ENCODE assay signal across 8 cellular contexts in the genomic region with DNA sequence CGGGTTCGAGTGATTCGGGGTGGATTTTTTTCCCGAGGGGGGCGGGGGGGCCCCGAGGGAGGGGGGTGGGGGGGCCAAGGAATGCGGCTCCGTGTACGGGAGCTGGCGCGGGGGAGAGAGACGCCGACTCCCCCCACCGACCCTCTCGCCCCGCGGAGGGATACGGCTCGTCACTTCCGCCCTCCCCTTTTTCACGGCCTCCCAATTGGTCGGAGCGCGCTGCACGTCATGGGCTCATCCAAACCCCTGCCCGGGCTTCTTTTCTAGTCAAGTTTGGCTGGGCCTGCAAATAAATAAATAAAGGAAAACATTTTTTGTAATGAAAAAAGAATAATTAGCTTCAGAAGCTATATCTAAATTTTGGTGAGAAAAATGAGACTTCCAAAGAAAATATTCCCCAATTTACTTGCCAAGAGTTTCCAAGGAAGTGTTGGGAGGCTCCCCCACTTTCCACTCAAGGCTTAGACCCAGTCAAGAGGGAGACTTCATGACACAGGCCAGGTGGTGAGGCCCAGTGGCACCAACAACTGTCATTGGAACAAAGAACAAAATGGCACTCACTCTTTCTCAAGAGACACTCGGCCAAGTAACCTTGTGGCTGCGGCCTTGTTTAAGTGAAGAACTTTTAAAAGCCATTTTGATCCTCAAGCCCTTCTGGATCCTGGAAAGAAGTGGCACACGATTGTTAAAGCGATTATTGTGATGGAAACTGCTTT. TPM values are rescaled to one million over a fixed set of nuclear protein-coding genes. Genes with fewer than 3 reads are reported as not detected.
DNase-seq lines count a peak whose midpoint lies in the region; ATAC-seq and TF ChIP-seq lines count a peak whose summit lies in the region.

A gene with protein sequence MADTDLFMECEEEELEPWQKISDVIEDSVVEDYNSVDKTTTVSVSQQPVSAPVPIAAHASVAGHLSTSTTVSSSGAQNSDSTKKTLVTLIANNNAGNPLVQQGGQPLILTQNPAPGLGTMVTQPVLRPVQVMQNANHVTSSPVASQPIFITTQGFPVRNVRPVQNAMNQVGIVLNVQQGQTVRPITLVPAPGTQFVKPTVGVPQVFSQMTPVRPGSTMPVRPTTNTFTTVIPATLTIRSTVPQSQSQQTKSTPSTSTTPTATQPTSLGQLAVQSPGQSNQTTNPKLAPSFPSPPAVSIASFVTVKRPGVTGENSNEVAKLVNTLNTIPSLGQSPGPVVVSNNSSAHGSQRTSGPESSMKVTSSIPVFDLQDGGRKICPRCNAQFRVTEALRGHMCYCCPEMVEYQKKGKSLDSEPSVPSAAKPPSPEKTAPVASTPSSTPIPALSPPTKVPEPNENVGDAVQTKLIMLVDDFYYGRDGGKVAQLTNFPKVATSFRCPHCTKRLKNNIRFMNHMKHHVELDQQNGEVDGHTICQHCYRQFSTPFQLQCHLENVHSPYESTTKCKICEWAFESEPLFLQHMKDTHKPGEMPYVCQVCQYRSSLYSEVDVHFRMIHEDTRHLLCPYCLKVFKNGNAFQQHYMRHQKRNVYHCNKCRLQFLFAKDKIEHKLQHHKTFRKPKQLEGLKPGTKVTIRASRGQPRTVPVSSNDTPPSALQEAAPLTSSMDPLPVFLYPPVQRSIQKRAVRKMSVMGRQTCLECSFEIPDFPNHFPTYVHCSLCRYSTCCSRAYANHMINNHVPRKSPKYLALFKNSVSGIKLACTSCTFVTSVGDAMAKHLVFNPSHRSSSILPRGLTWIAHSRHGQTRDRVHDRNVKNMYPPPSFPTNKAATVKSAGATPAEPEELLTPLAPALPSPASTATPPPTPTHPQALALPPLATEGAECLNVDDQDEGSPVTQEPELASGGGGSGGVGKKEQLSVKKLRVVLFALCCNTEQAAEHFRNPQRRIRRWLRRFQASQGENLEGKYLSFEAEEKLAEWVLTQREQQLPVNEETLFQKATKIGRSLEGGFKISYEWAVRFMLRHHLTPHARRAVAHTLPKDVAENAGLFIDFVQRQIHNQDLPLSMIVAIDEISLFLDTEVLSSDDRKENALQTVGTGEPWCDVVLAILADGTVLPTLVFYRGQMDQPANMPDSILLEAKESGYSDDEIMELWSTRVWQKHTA (N-terminal part only) (minus strand): TSS at position 164 of the 716 bp plus-strand sequence. CDS start 17,290 bp downstream, outside the sequence.

- peaks cover 24% of the 10 kb centered on the region for H3K4me1 Mint-ChIP-seq in activated CD4-positive, alpha-beta T cell treated with anti-CD3 and anti-CD28 coated beads for 36 hours
- peaks cover 34% of the 10 kb centered on the region for H3K4me1 Mint-ChIP-seq in chondrocyte (ENCODE audit: low read depth)

- H3K36me3 Mint-ChIP-seq in activated CD4-positive, alpha-beta T cell treated with anti-CD3 and anti-CD28 coated beads for 36 hours (ENCODE audit: low read depth), result peaks cover 9% of the 10 kb centered on the region
- peaks cover 1% of the 10 kb centered on the region for H3K36me3 Mint-ChIP-seq in chondrocyte (ENCODE audit: low read depth)

- H3K4me3 Mint-ChIP-seq in activated CD4-positive, alpha-beta T cell treated with anti-CD3 and anti-CD28 coated beads for 36 hours, result peak within 1 kb of the TSS; percentile 83
- H3K4me3 Mint-ChIP-seq in chondrocyte (ENCODE audit: unreplicated experiment), result peak within 1 kb of the TSS; percentile 84

- H3K27me3 ChIP-seq in kidney epithelial cell (ENCODE audit: control insufficient read depth, insufficient read depth, low read length), result no peaks in the 10 kb centered on the region

- DNase-seq in AG04449 (ENCODE audit: low read depth, low spot score) (peak; percentile 91), NCI-H524 treated with DMSO at 0.1 percent for 48 hours (lab: John Stamatoyannopoulos, UW) (peak; percentile 65), chondrocyte (ENCODE audit: low spot score) (peak; percentile 98), kidney epithelial cell (ENCODE audit: low read depth) (peak; percentile 45)
- DNase-seq in activated CD4-positive, alpha-beta T cell treated with anti-CD3 and anti-CD28 coated beads for 36 hours, result peak; percentile 97
- peak; percentile 96 for DNase-seq in stimulated activated CD4-positive, alpha-beta T cell treated with anti-CD3 and anti-CD28 coated beads, Interleukin-15, amount 100 ng/mL, for 24 hours

- H3K36me3 ChIP-seq in kidney epithelial cell (ENCODE audit: control insufficient read depth, insufficient read depth, low read length), result no peaks in the 10 kb centered on the region

- peak; percentile 73 for ATAC-seq in GM19043 (IDR thresholded peaks at IDR 0.05; ENCODE audit: low read depth, unreplicated experiment)
- ATAC-seq in HG03439 (IDR thresholded peaks at IDR 0.05; ENCODE audit: unreplicated experiment), result peak; percentile 62
- peak; percentile 80 for ATAC-seq in activated CD4-positive, alpha-beta T cell treated with anti-CD3 and anti-CD28 coated beads for 36 hours

- no peak for TF ChIP-seq CTCF in AG04449 (IDR thresholded peaks at IDR 0.05; ENCODE audit: insufficient read depth, low read length, missing control alignments)
- TF ChIP-seq CTCF in chondrocyte (IDR thresholded peaks at IDR 0.05), result no peak
- no peak for TF ChIP-seq CTCF in kidney epithelial cell (IDR thresholded peaks at IDR 0.05; ENCODE audit: insufficient read depth, low read length, poor library complexity, severe bottlenecking)

- H3K4me3 ChIP-seq in AG04449 (ENCODE audit: low read depth, low read length) (peak within 1 kb of the TSS; percentile 64), kidney epithelial cell (ENCODE audit: low read depth, low read length) (peak within 1 kb of the TSS; percentile 85)

- POLR2A ChIA-PET in AG04449 (lab: Yijun Ruan, JAX), result interaction anchor here (1.1 kb wide), 2 partner anchors 80 to 82 kb away, joined by 4 to 5 read pairs; no protein-coding TSS in a partner anchor
- POLR2A ChIA-PET in activated CD4-positive, alpha-beta T cell treated with anti-CD3 and anti-CD28 coated beads for 36 hours (lab: Charles Lee), result interaction anchor here (2.0 kb wide), 1 partner anchor 15 kb away, joined by 7 read pairs; no protein-coding TSS in a partner anchor

- no peaks in the 10 kb centered on the region for H3K9me3 Mint-ChIP-seq in activated CD4-positive, alpha-beta T cell treated with anti-CD3 and anti-CD28 coated beads for 36 hours (ENCODE audit: low read depth)
- H3K9me3 Mint-ChIP-seq in chondrocyte (ENCODE audit: low read depth), result no peaks in the 10 kb centered on the region

- CTCF ChIA-PET in AG04449 (lab: Yijun Ruan, JAX), result interaction anchor here (1.6 to 2.0 kb wide), 2 partner anchors 12 to 275 kb away, joined by 5 read pairs; no protein-coding TSS in a partner anchor
- CTCF ChIA-PET in activated CD4-positive, alpha-beta T cell treated with anti-CD3 and anti-CD28 coated beads for 36 hours (lab: Charles Lee), result interaction anchor here (1.2 to 1.6 kb wide), 3 partner anchors 12 to 16 kb away, joined by 3 to 7 read pairs (median 4); no protein-coding TSS in a partner anchor

- peaks cover 19% of the 10 kb centered on the region for H3K27me3 Mint-ChIP-seq in activated CD4-positive, alpha-beta T cell treated with anti-CD3 and anti-CD28 coated beads for 36 hours
- H3K27me3 Mint-ChIP-seq in chondrocyte (ENCODE audit: low read depth), result peaks cover 16% of the 10 kb centered on the region

- intact Hi-C loops in activated CD4-positive, alpha-beta T cell treated with anti-CD3 and anti-CD28 coated beads for 36 hours (cut with DNase I, micrococcal nuclease), result loop anchor here (1.0 to 5.0 kb wide), 9 partner anchors 14 to 448 kb away; partner anchors contain the start of genes PSMB4 (in 2 of the 2), C2CD4D (in 1 of the 2), PI4KB (in 1 of the 2) and THEM4 (in 1 of the 2)

- peak within 1 kb of the TSS; percentile 94 for H3K27ac Mint-ChIP-seq in activated CD4-positive, alpha-beta T cell treated with anti-CD3 and anti-CD28 coated beads for 36 hours
- peak within 1 kb of the TSS; percentile 94 for H3K27ac Mint-ChIP-seq in chondrocyte (ENCODE audit: unreplicated experiment)

RNA-seq across cellular contexts. Expression of the gene that starts here (rescaled TPM):
- total RNA-seq in activated CD4-positive, alpha-beta T cell treated with anti-CD3 and anti-CD28 coated beads for 36 hours, result 100 to 1,000 TPM in 1 of 2 experiments, 10 to 100 TPM in 1; 81.3 to 104 TPM
- total RNA-seq in chondrocyte (61.7 to 79.7 TPM (median 65.0 TPM) in 3 replicates), kidney epithelial cell (30.3 and 36.4 TPM in 2 replicates)

Comparison
In these comparisons a context has a peak if more than half of its experiments do, and no peak if none do; other contexts are left out.
1. Peak in every context shown above with its lines: DNase-seq, ATAC-seq and H3K4me3 ChIP-seq.
2. DNase-seq: peak in every context shown above with its lines; median percentile 98 in chondrocyte; 97 in activated CD4-positive, alpha-beta T cell treated with anti-CD3 and anti-CD28 coated beads for 36 hours; 96 in stimulated activated CD4-positive, alpha-beta T cell treated with anti-CD3 and anti-CD28 coated beads, Interleukin-15, amount 100 ng/mL, for 24 hours; 91 in AG04449; 65 in NCI-H524 treated with DMSO at 0.1 percent for 48 hours; 45 in kidney epithelial cell.